In the genomic region with DNA sequence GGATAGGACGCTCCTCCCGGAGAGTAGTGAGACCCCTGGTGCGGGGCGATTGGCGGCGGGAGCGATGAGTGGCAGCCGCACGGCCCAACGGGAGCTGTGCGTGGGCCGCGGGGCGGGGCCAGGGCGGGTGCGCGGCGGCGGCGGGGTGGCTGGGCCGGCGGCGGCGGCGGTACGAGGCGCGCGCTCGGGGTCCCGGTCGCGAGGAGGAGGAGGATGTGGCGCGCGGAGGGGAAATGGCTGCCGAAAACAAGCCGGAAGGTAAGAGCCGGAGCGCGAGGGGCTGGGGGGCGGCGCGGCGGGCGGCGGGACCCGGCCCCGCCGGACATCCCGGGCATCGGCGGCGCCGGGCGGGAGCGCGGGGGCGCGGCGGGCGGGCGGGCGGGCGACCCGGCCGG, we compare ENCODE assay signal across 1 cellular context.
TF ChIP-seq lines count a peak whose summit lies in the region.

Gene CAMTA1, plus strand, starts transcription at position 137 of the 395 bp plus-strand sequence. Its CDS starts 77 bp downstream, at position 214.

TF ChIP-seq in neural cell, 6 proteins besides CTCF, POLR2A, EP300 and RAD21:
- TF ChIP-seq SMC3 (conservative IDR thresholded peaks at IDR 0.05; ENCODE audit: poor library complexity) (no peak), MXI1 (conservative IDR thresholded peaks at IDR 0.05; ENCODE audit: poor library complexity, severe bottlenecking) (no peak), POLR2AphosphoS5 (IDR thresholded peaks at IDR 0.05) (peak; percentile 87)
